Comparison of ENCODE assay signal across 18 cellular contexts in the genomic region with DNA sequence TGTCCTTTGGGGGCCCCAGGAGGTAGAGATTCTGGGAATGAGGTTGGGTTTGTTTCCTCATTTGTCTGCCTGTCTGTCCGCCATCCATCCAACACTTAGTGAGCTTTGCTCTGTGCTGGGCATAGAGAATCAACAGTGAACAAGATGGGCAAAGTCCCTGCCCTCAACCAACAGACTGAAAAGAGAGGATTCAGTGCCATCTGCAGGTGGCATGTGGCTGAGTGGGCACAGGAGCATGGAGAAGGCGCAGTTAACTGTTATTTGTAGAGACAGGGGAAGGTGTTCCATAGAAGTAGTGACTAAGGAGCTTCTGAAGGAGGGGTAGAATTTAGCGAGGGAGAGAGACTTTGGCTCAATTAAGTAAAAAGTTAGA. TPM values are rescaled to one million over a fixed set of nuclear protein-coding genes. Genes with fewer than 3 reads are reported as not detected.
DNase-seq lines count a peak whose midpoint lies in the region; ATAC-seq, FAIRE-seq and TF ChIP-seq lines count a peak whose summit lies in the region.
"Had no signal": no experiment of that assay in that cellular context is flagged by ENCODE, and none has a peak within 500 bp of the region (broad histone marks: within the 10 kb centered on the region; RNA-seq: fewer than 3 reads in every experiment).

No MANE protein-coding gene starts in this region.

- H2AFZ ChIP-seq in HCT116 (ENCODE audit: low read depth, low read length, poor library complexity, severe bottlenecking) (no peak overlapping the region), HepG2 (ENCODE audit: low read length) (no peak overlapping the region)

- no peak for TF ChIP-seq EP300 in HepG2 (IDR thresholded peaks at IDR 0.05; ENCODE audit: low read depth in 2 of 2, low read length in 2 of 2)
- TF ChIP-seq EP300 in HepG2 (CRISPR knock-in tag; IDR thresholded peaks at IDR 0.05; ENCODE audit: borderline replicate concordance): peak; percentile 22; the same call in 1 of the 2 replicates

- peaks cover 2 to 16% of the 10 kb centered on the region in 2 experiments; a peak in 2 of 4 replicates for H3K36me3 ChIP-seq in HCT116 (ENCODE audit: control insufficient read depth in 1 of 2, insufficient read depth in 2 of 2, low read length in 2 of 2)
- H3K36me3 ChIP-seq in HepG2 (replicated peaks in 1 of 2; ENCODE audit: control insufficient read depth in 1 of 2, insufficient read depth in 2 of 2, low read length in 2 of 2): peaks cover 2 to 5% of the 10 kb centered on the region in 2 experiments; a peak in 4 of 5 replicates
- no peaks in the 10 kb centered on the region for H3K36me3 ChIP-seq in testis (ENCODE audit: low read depth, missing control alignments)

- H3K4me1 ChIP-seq in HCT116 (ENCODE audit: control insufficient read depth in 1 of 2, insufficient read depth in 2 of 2, low read length in 2 of 2) (no peaks in the 10 kb centered on the region; a peak in 1 of 4 replicates), HepG2 (ENCODE audit: insufficient read depth, low read length) (peaks cover 44% of the 10 kb centered on the region), testis (no peaks in the 10 kb centered on the region)
- H3K4me1 ChIP-seq: pancreas had no signal

- POLR2A ChIA-PET in HCT116 (lab: Charles Lee) (no interaction called here), activated B cell treated with CpG ODN at 0.5 μM for 24 hours (lab: Charles Lee) (interaction anchor here (1.2 to 1.4 kb wide), 2 partner anchors 11 to 479 kb away, joined by 3 to 4 read pairs; no protein-coding TSS in a partner anchor), HepG2 (lab: Yijun Ruan, JAX) (interaction anchor here (1.1 to 2.1 kb wide), 3 partner anchors 9 to 83 kb away, joined by 3 to 16 read pairs (median 4); partner anchors contain the start of genes POLR1E and TOMM5)

- CTCF ChIA-PET in HCT116 (lab: Charles Lee): no interaction called here
- CTCF ChIA-PET in activated B cell treated with CpG ODN at 0.5 μM for 24 hours (lab: Charles Lee): interaction anchor here (0.9 to 1.5 kb wide), 5 partner anchors 28 to 1102 kb away, joined by 3 to 5 read pairs (median 4); no protein-coding TSS in a partner anchor
- CTCF ChIA-PET in HepG2 (lab: Yijun Ruan, JAX; ENCODE audit: low intra/inter-chr PET ratio, low total read pairs): no interaction called here

- H4K20me1 ChIP-seq in HCT116 (ENCODE audit: insufficient read depth): no peaks in the 10 kb centered on the region; the same call in 1 of the 2 replicates
- no peaks in the 10 kb centered on the region for H4K20me1 ChIP-seq in HepG2 (ENCODE audit: insufficient read depth, low read length)

- H3K4me3 ChIP-seq in HCT116 (replicated peaks in 1 of 2; ENCODE audit: low read depth in 1 of 2, low read length in 2 of 2) (no peak overlapping the region), HepG2 (replicated peaks in 1 of 3; ENCODE audit: insufficient read depth in 1 of 3, low read depth in 2 of 3, low read length in 3 of 3) (peak overlapping the region in 1 of 3 experiments; percentile 45; a peak in 2 of 6 replicates), testis (no peak overlapping the region)
- H3K4me3 ChIP-seq: coronary artery, pancreas, skin epidermis had no signal

- no peaks in the 10 kb centered on the region for H3K9me2 ChIP-seq in HCT116 (ENCODE audit: insufficient read depth)

- peaks cover 2% of the 10 kb centered on the region; the same call in 1 of the 2 replicates for H3K79me2 ChIP-seq in HCT116 (ENCODE audit: insufficient read depth, low read length)
- no peaks in the 10 kb centered on the region for H3K79me2 ChIP-seq in HepG2 (ENCODE audit: insufficient read depth, low read length)

- H3K4me3 Mint-ChIP-seq in activated B cell treated with CpG ODN at 0.5 μM for 24 hours: no peak overlapping the region

- DNase-seq in HCT116 (ENCODE audit: low read depth, low spot score) (no peak), activated B cell treated with CpG ODN at 0.5 μM for 24 hours (no peak), HepG2 (ENCODE audit: low spot score) (no peak), testis (no peak), C1 segment of cervical spinal cord (lab: John Stamatoyannopoulos, UW) (no peak)
- DNase-seq: activated naive CD4-positive, alpha-beta T cell; DMS153; erythroblast; NCI-H226; pancreas; stimulated activated naive CD4-positive, alpha-beta T cell had no signal

- RAD21 ChIA-PET in HCT116 (lab: Charles Lee; ENCODE audit: low non-redundant PET in 1 of 2, low total read pairs in 2 of 2, uncharacterized antibody in 2 of 2, unreplicated experiment in 2 of 2): no interaction called here

- FAIRE-seq in HepG2 (lab: Jason Lieb, UNC): no peak
- FAIRE-seq: keratinocyte, pancreas had no signal

- no peaks in the 10 kb centered on the region for H3K27me3 Mint-ChIP-seq in activated B cell treated with CpG ODN at 0.5 μM for 24 hours

- intact Hi-C loops in HCT116 (cut with micrococcal nuclease) (no loop called here), activated B cell treated with CpG ODN at 0.5 μM for 24 hours (cut with micrococcal nuclease) (loop anchor here (2.0 kb wide), 1 partner anchor 876 kb away; no protein-coding TSS in a partner anchor), HepG2 (cut with micrococcal nuclease; ENCODE audit: unreplicated experiment) (no loop called here), testis (cut with DNase I; ENCODE audit: low total_unique reads) (no loop called here)

- 0 out of 2 replicates have a peak, but pooled peaks have one; percentile 8 for TF ChIP-seq CTCF in 22Rv1 (IDR thresholded peaks at IDR 0.05)
- 0 out of 6 replicates have a peak, but pooled peaks of 1 of the 3 experiments have one; percentile 8 for TF ChIP-seq CTCF in HCT116 (IDR thresholded peaks at IDR 0.05 in 2 of 3, conservative IDR thresholded peaks at IDR 0.05 in 1 of 3; ENCODE audit: borderline replicate concordance in 1 of 3, insufficient read depth in 1 of 3, low read depth in 2 of 3, low read length in 2 of 3)
- TF ChIP-seq CTCF in activated B cell treated with CpG ODN at 0.5 μM for 24 hours (IDR thresholded peaks at IDR 0.05): no peak
- TF ChIP-seq CTCF in HepG2 (CRISPR knock-in tag; IDR thresholded peaks at IDR 0.05): peak; percentile 49
- no peak for TF ChIP-seq CTCF in testis (IDR thresholded peaks at IDR 0.05)

- TF ChIP-seq POLR2A in HCT116 (IDR thresholded peaks at IDR 0.05; ENCODE audit: borderline replicate concordance, extremely low read depth, insufficient read depth, insufficient read length): no peak
- no peak for TF ChIP-seq POLR2A in HepG2 (IDR thresholded peaks at IDR 0.05; ENCODE audit: insufficient read depth in 1 of 2, low read depth in 2 of 2, low read length in 2 of 2)
- TF ChIP-seq POLR2A in testis (IDR thresholded peaks at IDR 0.05): no peak

- peaks cover 68% of the 10 kb centered on the region for H3K36me3 Mint-ChIP-seq in activated B cell treated with CpG ODN at 0.5 μM for 24 hours (ENCODE audit: low read depth)

- peaks cover 8% of the 10 kb centered on the region for H3K4me1 Mint-ChIP-seq in activated B cell treated with CpG ODN at 0.5 μM for 24 hours

- peak; percentile 35 for TF ChIP-seq RAD21 in HCT116 (IDR thresholded peaks at IDR 0.05; ENCODE audit: low read depth)
- TF ChIP-seq RAD21 in HepG2 (CRISPR knock-in tag; IDR thresholded peaks at IDR 0.05): no peak

- H3K9ac ChIP-seq in HCT116 (ENCODE audit: low read length): no peak overlapping the region
- H3K9ac ChIP-seq in HepG2 (ENCODE audit: insufficient read depth, low read depth, low read length): peak overlapping the region; percentile 48
- H3K9ac ChIP-seq: KMS-11 had no signal

- no peaks in the 10 kb centered on the region for H3K9me3 Mint-ChIP-seq in activated B cell treated with CpG ODN at 0.5 μM for 24 hours

- BruUV-seq in HCT116 (replicated peaks; lab: Mats Ljungman, UMichigan) (no TSS peak), HepG2 (replicated peaks; lab: Mats Ljungman, UMichigan) (no TSS peak)

- ATAC-seq in HCT116 (no peak), activated B cell treated with CpG ODN at 0.5 μM for 24 hours (ENCODE audit: low read depth) (peak; percentile 65), HepG2 (no peak), HG02870 (IDR thresholded peaks at IDR 0.05; ENCODE audit: unreplicated experiment) (no peak), GM21390 (IDR thresholded peaks at IDR 0.05; ENCODE audit: unreplicated experiment) (no peak)

- H3K27ac ChIP-seq in 22Rv1 (no peak overlapping the region), HCT116 (ENCODE audit: low read depth, low read length) (no peak overlapping the region), HepG2 (ENCODE audit: extremely low read length, insufficient read depth, low read length) (peak overlapping the region; percentile 87), testis (no peak overlapping the region)
- H3K27ac ChIP-seq: coronary artery, KMS-11, pancreas, skin epidermis had no signal

- H3K27me3 ChIP-seq in HCT116 (ENCODE audit: insufficient read depth, low read length) (no peaks in the 10 kb centered on the region), HepG2 (ENCODE audit: control insufficient read depth in 1 of 2, insufficient read depth in 2 of 2, low read length in 2 of 2) (no peaks in the 10 kb centered on the region), testis (no peaks in the 10 kb centered on the region)
- H3K27me3 ChIP-seq: pancreas had no signal

- 94% methylated on average over 2 of the region's 3 CpGs for WGBS in HepG2 (ENCODE audit: low lambda C conversion rate)
- WGBS in testis, 2 donors: 90 to 94% methylated on average over 3 of the region's 3 CpGs

- peak overlapping the region; percentile 3 for H3K27ac Mint-ChIP-seq in activated B cell treated with CpG ODN at 0.5 μM for 24 hours

- H3K9me3 ChIP-seq in HCT116 (ENCODE audit: control insufficient read depth in 1 of 2, insufficient read depth in 1 of 2, low read depth in 1 of 2, low read length in 2 of 2): no peaks in the 10 kb centered on the region
- no peaks in the 10 kb centered on the region for H3K9me3 ChIP-seq in HepG2 (ENCODE audit: low read length)
- H3K9me3 ChIP-seq in testis: no peaks in the 10 kb centered on the region
- H3K9me3 ChIP-seq: pancreas had no signal

- in situ Hi-C loops in HepG2 (cut with HindIII; ENCODE audit: extremely low pct_ligation_motif_present, low pct_unique_long_range_greater_than_20kb): no loop called here

- H3K4me2 ChIP-seq in HCT116 (ENCODE audit: low read length) (no peak overlapping the region), HepG2 (ENCODE audit: low read depth, low read length) (peak overlapping the region; percentile 49)
- H3K4me2 ChIP-seq: KMS-11 had no signal

RNA-seq across cellular contexts. Expression of gene POLR1E, which starts 23.1 kb away (rescaled TPM):
- total RNA-seq in HCT116 (2021; ENCODE audit: unreplicated experiment) (60.9 TPM), activated B cell treated with CpG ODN at 0.5 μM for 24 hours (45.4 and 46.3 TPM in 2 replicates), HepG2 (2016; rRNA removed; fragmentation: Illumina TruSeq; extraction: Trizol) (37.8 and 49.1 TPM in 2 replicates), testis (10 to 100 TPM; 18.6 to 23.8 TPM)
- polyA plus RNA-seq in HCT116 (2012): 35.7 and 48.7 TPM in 2 replicates
- 12.6 and 13.7 TPM in 2 replicates for total RNA-seq in HepG2 (2016; cell fraction: cytosol; rRNA removed; fragmentation: Illumina TruSeq; extraction: Trizol; ENCODE audit: low read depth)
- total RNA-seq in HepG2 (2016; cell fraction: insoluble cytoplasmic fraction; rRNA removed; fragmentation: Illumina TruSeq; extraction: Trizol): 35.7 and 42.1 TPM in 2 replicates
- 24.4 and 28.3 TPM in 2 replicates for total RNA-seq in HepG2 (2016; cell fraction: membrane; rRNA removed; fragmentation: Illumina TruSeq; extraction: Trizol)
- total RNA-seq in HepG2 (2016; cell fraction: nucleus; rRNA removed; fragmentation: Illumina TruSeq; extraction: Trizol): 19.5 and 22.1 TPM in 2 replicates
- polyA plus RNA-seq in HepG2 (2011; rRNA removed) (18.9 and 23.0 TPM in 2 replicates), testis (ENCODE audit: insufficient read depth, low read depth, low replicate concordance) (20.6 TPM)
- polyA plus RNA-seq in HepG2 (2011; cell fraction: cytosol; rRNA removed): 16.9 and 20.6 TPM in 2 replicates
- 6.3 and 8.5 TPM in 2 replicates for polyA plus RNA-seq in HepG2 (2011; cell fraction: nucleus; rRNA removed)
- 15.5 and 19.9 TPM in 2 replicates for polyA plus RNA-seq in HepG2 (2012)
- 9.5 and 9.6 TPM in 2 replicates for polyA plus RNA-seq in HepG2 (2016; cell fraction: cytosol; fragmentation: Illumina TruSeq; extraction: Trizol; ENCODE audit: low read depth)
- polyA plus RNA-seq in HepG2 (2016; cell fraction: insoluble cytoplasmic fraction; fragmentation: Illumina TruSeq; extraction: Trizol; ENCODE audit: low read depth): 31.1 and 31.2 TPM in 2 replicates
- 16.1 and 18.2 TPM in 2 replicates for polyA plus RNA-seq in HepG2 (2016; cell fraction: membrane; fragmentation: Illumina TruSeq; extraction: Trizol; ENCODE audit: low read depth)
- 16.7 and 17.8 TPM in 2 replicates for polyA plus RNA-seq in HepG2 (2016; cell fraction: nucleus; fragmentation: Illumina TruSeq; extraction: Trizol; ENCODE audit: insufficient read depth, low read depth)
- polyA minus RNA-seq in HepG2 (2011; rRNA and poly(A)+ RNA removed; ENCODE audit: low replicate concordance): 17.1 and 37.9 TPM in 2 replicates
- polyA minus RNA-seq in HepG2 (2011; cell fraction: cytosol; rRNA and poly(A)+ RNA removed): 14.0 and 14.2 TPM in 2 replicates
- polyA minus RNA-seq in HepG2 (2011; cell fraction: nucleus; rRNA and poly(A)+ RNA removed): 17.8 and 20.8 TPM in 2 replicates

RNA-seq across cellular contexts. Expression of gene ZBTB5, which starts 43.6 kb away (rescaled TPM):
- total RNA-seq in HCT116 (2021; ENCODE audit: unreplicated experiment): 22.3 TPM
- polyA plus RNA-seq in HCT116 (2012): 13.1 and 15.3 TPM in 2 replicates
- total RNA-seq in activated B cell treated with CpG ODN at 0.5 μM for 24 hours: 26.5 and 28.1 TPM in 2 replicates
- total RNA-seq in HepG2 (2016; rRNA removed; fragmentation: Illumina TruSeq; extraction: Trizol): 12.5 and 15.2 TPM in 2 replicates
- total RNA-seq in HepG2 (2016; cell fraction: cytosol; rRNA removed; fragmentation: Illumina TruSeq; extraction: Trizol; ENCODE audit: low read depth): 0.81 and 0.88 TPM in 2 replicates
- 12.4 and 14.4 TPM in 2 replicates for total RNA-seq in HepG2 (2016; cell fraction: insoluble cytoplasmic fraction; rRNA removed; fragmentation: Illumina TruSeq; extraction: Trizol)
- 5.8 and 6.1 TPM in 2 replicates for total RNA-seq in HepG2 (2016; cell fraction: membrane; rRNA removed; fragmentation: Illumina TruSeq; extraction: Trizol)
- 11.2 and 13.3 TPM in 2 replicates for total RNA-seq in HepG2 (2016; cell fraction: nucleus; rRNA removed; fragmentation: Illumina TruSeq; extraction: Trizol)
- 19.7 and 20.5 TPM in 2 replicates for polyA plus RNA-seq in HepG2 (2011; rRNA removed)
- 14.8 and 16.3 TPM in 2 replicates for polyA plus RNA-seq in HepG2 (2011; cell fraction: cytosol; rRNA removed)
- polyA plus RNA-seq in HepG2 (2011; cell fraction: nucleus; rRNA removed): 25.4 and 27.5 TPM in 2 replicates
- 10.3 and 11.9 TPM in 2 replicates for polyA plus RNA-seq in HepG2 (2012)
- 0.35 and 0.64 TPM in 2 replicates for polyA plus RNA-seq in HepG2 (2016; cell fraction: cytosol; fragmentation: Illumina TruSeq; extraction: Trizol; ENCODE audit: low read depth)
- 11.5 and 11.7 TPM in 2 replicates for polyA plus RNA-seq in HepG2 (2016; cell fraction: insoluble cytoplasmic fraction; fragmentation: Illumina TruSeq; extraction: Trizol; ENCODE audit: low read depth)
- polyA plus RNA-seq in HepG2 (2016; cell fraction: membrane; fragmentation: Illumina TruSeq; extraction: Trizol; ENCODE audit: low read depth): 3.5 and 4.3 TPM in 2 replicates
- polyA plus RNA-seq in HepG2 (2016; cell fraction: nucleus; fragmentation: Illumina TruSeq; extraction: Trizol; ENCODE audit: insufficient read depth, low read depth): 16.5 and 19.6 TPM in 2 replicates
- polyA minus RNA-seq in HepG2 (2011; rRNA and poly(A)+ RNA removed; ENCODE audit: low replicate concordance): 29.3 and 36.6 TPM in 2 replicates
- 11.4 and 13.4 TPM in 2 replicates for polyA minus RNA-seq in HepG2 (2011; cell fraction: cytosol; rRNA and poly(A)+ RNA removed)
- 23.9 and 25.2 TPM in 2 replicates for polyA minus RNA-seq in HepG2 (2011; cell fraction: nucleus; rRNA and poly(A)+ RNA removed)
- 10 to 100 TPM; 28.4 to 33.8 TPM for total RNA-seq in testis
- 20.4 TPM for polyA plus RNA-seq in testis (ENCODE audit: insufficient read depth, low read depth, low replicate concordance)

Comparison
In these comparisons a context has a peak if more than half of its experiments do, and no peak if none do; other contexts are left out.
1. CTCF ChIP-seq: peak in 22Rv1 (single experiment) and HepG2 (single experiment); none in activated B cell treated with CpG ODN at 0.5 μM for 24 hours (single experiment) and testis (0 of 3).